In genomic region chr18:61606068-61606660, GRCh38 we compare ENCODE assay signal across 8 cellular contexts.
DNase-seq lines count a peak whose midpoint lies in the region; ATAC-seq, FAIRE-seq and TF ChIP-seq lines count a peak whose summit lies in the region.

No MANE protein-coding gene starts in this region.

- H4K20me1 ChIP-seq in H1 (replicated peaks in 1 of 2; ENCODE audit: control insufficient read depth in 1 of 2, insufficient read depth in 2 of 2, low read length in 2 of 2): no peaks in the 10 kb centered on the region
- H4K20me1 ChIP-seq in Karpas-422 (ENCODE audit: insufficient read depth, low read depth, low read length): no peaks in the 10 kb centered on the region

- H2BK20ac ChIP-seq in H1 (ENCODE audit: low read length): peak overlapping the region; percentile 40; the same call in 1 of the 2 replicates

- no peak overlapping the region for H3K56ac ChIP-seq in H1 (replicated peaks; ENCODE audit: insufficient read length, low read depth, low read length)

- H3K4me2 ChIP-seq in H1 (ENCODE audit: insufficient read depth in 1 of 2, low read depth in 2 of 2, low read length in 2 of 2): peak overlapping the region; percentile 58 to 83
- no peak overlapping the region for H3K4me2 ChIP-seq in Karpas-422 (ENCODE audit: low read depth, low read length, poor library complexity, severe bottlenecking)

- H3K9ac ChIP-seq in H1 (replicated peaks in 1 of 4; ENCODE audit: extremely low read depth in 1 of 4, low read depth in 3 of 4, low read length in 3 of 4): no peak overlapping the region
- no peak overlapping the region for H3K9ac ChIP-seq in Karpas-422 (ENCODE audit: low read length)

- H3K27me3 ChIP-seq in H1 (replicated peaks in 1 of 4; ENCODE audit: control insufficient read depth in 3 of 4, extremely low read depth in 1 of 4, insufficient read depth in 3 of 4, low read length in 3 of 4) (no peaks in the 10 kb centered on the region), upper lobe of left lung (no peaks in the 10 kb centered on the region), Karpas-422 (ENCODE audit: low read length) (no peaks in the 10 kb centered on the region)

- H3K36me3 ChIP-seq in H1 (ENCODE audit: control insufficient read depth in 2 of 4, insufficient read depth in 4 of 4, low read length in 3 of 4) (no peaks in the 10 kb centered on the region; a peak in 1 of 8 replicates), upper lobe of left lung (no peaks in the 10 kb centered on the region), Karpas-422 (ENCODE audit: insufficient read depth, low read length) (no peaks in the 10 kb centered on the region)

- peak overlapping the region; percentile 83 for H2BK5ac ChIP-seq in H1 (ENCODE audit: low read depth, low read length)

- TF ChIP-seq POLR2A in H1 (IDR thresholded peaks at IDR 0.05; ENCODE audit: control extremely low read depth in 1 of 2, low read depth in 2 of 2, low read length in 2 of 2): no peak
- TF ChIP-seq POLR2A in upper lobe of left lung (IDR thresholded peaks at IDR 0.05): no peak

- H3K4me1 ChIP-seq in H1 (replicated peaks in 1 of 4; ENCODE audit: control insufficient read depth in 3 of 4, insufficient read depth in 4 of 4, low read length in 3 of 4) (peaks cover 2 to 9% (median 3%) of the 10 kb centered on the region in 4 experiments; a peak in 3 of 7 replicates), upper lobe of left lung (peaks cover 12 to 32% (median 26%) of the 10 kb centered on the region in 4 donors), Karpas-422 (ENCODE audit: low read length) (no peaks in the 10 kb centered on the region)

- peak overlapping the region; percentile 83 for H4K91ac ChIP-seq in H1 (replicated peaks; ENCODE audit: insufficient read length, low read length)

- WGBS in H1 (ENCODE audit: extremely low coverage in 1 of 2, insufficient coverage in 1 of 2, insufficient read length in 1 of 2, insufficient replicate concordance in 2 of 2, low coverage in 1 of 2, low lambda C conversion rate in 2 of 2, missing lambda C conversion rate in 1 of 2), 2 experiments: 28% methylated on average over 17 of the region's 17 CpGs; no CpG with 5 or more reads in 1 of the 2 experiments
- WGBS in upper lobe of left lung, 2 donors: 46 to 64% methylated on average over 16 to 17 of the region's 17 CpGs

- CTCF ChIA-PET in H1 (lab: Charles Lee; ENCODE audit: partially characterized antibody): interaction anchor here (0.6 to 3.0 kb wide), 7 partner anchors 19 to 802 kb away, joined by 3 to 17 read pairs (median 4); no protein-coding TSS in a partner anchor

- H3K9me3 ChIP-seq in H1 (ENCODE audit: insufficient read depth in 2 of 2, low read depth in 1 of 2, low read length in 1 of 2) (peaks cover 0 to 3% of the 10 kb centered on the region in 2 experiments; a peak in 2 of 4 replicates), upper lobe of left lung (no peaks in the 10 kb centered on the region), Karpas-422 (ENCODE audit: low read length) (no peaks in the 10 kb centered on the region)

- H3K23ac ChIP-seq in H1 (ENCODE audit: insufficient read length): no peak overlapping the region

- no peak for TF ChIP-seq RAD21 in H1 (IDR thresholded peaks at IDR 0.05 in 1 of 2, conservative IDR thresholded peaks at IDR 0.05 in 1 of 2; ENCODE audit: low read depth in 2 of 2, low read length in 2 of 2)

- no peaks in the 10 kb centered on the region for H3K9me2 ChIP-seq in Karpas-422 (replicated peaks; ENCODE audit: insufficient read depth, low read length)

- no peak overlapping the region for H4K8ac ChIP-seq in H1 (ENCODE audit: extremely low read depth, insufficient read depth, low read length)

- H2BK15ac ChIP-seq in H1 (ENCODE audit: low read length): no peak overlapping the region

- peak overlapping the region; percentile 79 for H3K18ac ChIP-seq in H1 (ENCODE audit: extremely low read depth, low read length)

- TF ChIP-seq CTCF in H1 (IDR thresholded peaks at IDR 0.05; ENCODE audit: control extremely low read depth in 1 of 3, insufficient read depth in 1 of 3, low read depth in 1 of 3, low read length in 3 of 3) (no peak), upper lobe of left lung (IDR thresholded peaks at IDR 0.05) (no peak)

- peak overlapping the region; percentile 80; the same call in 1 of the 2 replicates for H2BK12ac ChIP-seq in H1 (ENCODE audit: low read depth, low read length)

- POLR2A ChIA-PET in H1 (lab: Charles Lee; ENCODE audit: partially characterized antibody): interaction anchor here (1.0 kb wide), 1 partner anchor 31 kb away, joined by 6 read pairs; no protein-coding TSS in a partner anchor

- ATAC-seq in upper lobe of left lung (ENCODE audit: low FRiP score in 2 of 2): peak; percentile 46 to 51
- no peak for ATAC-seq in GM21529 (IDR thresholded peaks at IDR 0.05; ENCODE audit: unreplicated experiment)

- H2AFZ ChIP-seq in H1 (ENCODE audit: low read length) (peak overlapping the region; percentile 68), Karpas-422 (ENCODE audit: low read length) (no peak overlapping the region)

- H3K79me2 ChIP-seq in H1 (ENCODE audit: control insufficient read depth in 1 of 2, insufficient read depth in 2 of 2, low read length in 2 of 2) (no peaks in the 10 kb centered on the region), Karpas-422 (ENCODE audit: low read length) (no peaks in the 10 kb centered on the region)

- DNase-seq in NCI-H460 (ENCODE audit: extremely low read depth, low read depth) (peak; percentile 33), H1 (ENCODE audit: low read depth in 1 of 2, low spot score in 2 of 2) (peak in 1 of 2 experiments; percentile 56), left kidney (ENCODE audit: low read depth, low spot score) (peak; percentile 88), upper lobe of left lung (peak in 1 of 2 donors; percentile 23), hippocampal formation (lab: John Stamatoyannopoulos, UW) (no peak), Karpas-422 (no peak), OCI-M1 (lab: John Stamatoyannopoulos, UW) (no peak)

- no peak overlapping the region for H2BK120ac ChIP-seq in H1 (replicated peaks; ENCODE audit: low read depth, low read length)

- H3K4me3 ChIP-seq in H1 (ENCODE audit: extremely low read depth in 1 of 4, insufficient read depth in 2 of 4, low read depth in 3 of 4, low read length in 4 of 4) (peak overlapping the region in 3 of 4 experiments; percentile 15 to 47 (median 26); a peak in 6 of 8 replicates), upper lobe of left lung (peak overlapping the region in 3 of 4 donors; percentile 11 to 23 (median 16)), Karpas-422 (ENCODE audit: low read length) (no peak overlapping the region)

- no peak for FAIRE-seq in H1 (lab: Jason Lieb, UNC)

- H3K23me2 ChIP-seq in H1 (ENCODE audit: low read depth, low read length): peaks cover 3% of the 10 kb centered on the region

- H2AK5ac ChIP-seq in H1 (ENCODE audit: low read depth, low read length): no peak overlapping the region

- no peaks in the 10 kb centered on the region for H3K79me1 ChIP-seq in H1 (ENCODE audit: low read depth, low read length)

- H3K14ac ChIP-seq in H1 (ENCODE audit: insufficient read length): no peak overlapping the region

- H3K27ac ChIP-seq in H1 (ENCODE audit: low read depth, low read length) (no peak overlapping the region), upper lobe of left lung (peak overlapping the region; percentile 55 to 87 (median 72)), Karpas-422 (ENCODE audit: low read length) (no peak overlapping the region)

- H4K5ac ChIP-seq in H1 (ENCODE audit: insufficient read length, low read depth, low read length): no peak overlapping the region

- no peak for TF ChIP-seq EP300 in H1 (IDR thresholded peaks at IDR 0.05; ENCODE audit: borderline replicate concordance in 1 of 2, low read depth in 2 of 2, low read length in 2 of 2)
- TF ChIP-seq EP300 in upper lobe of left lung (IDR thresholded peaks at IDR 0.05): no peak

- no peak overlapping the region for H3K4ac ChIP-seq in H1 (replicated peaks; ENCODE audit: insufficient read length, low read depth, low read length)

TF ChIP-seq in H1, 55 proteins besides CTCF, POLR2A, EP300 and RAD21:
- TF ChIP-seq ASH2L (IDR thresholded peaks at IDR 0.05; ENCODE audit: low read length) (peak; percentile 17), RBBP5 (IDR thresholded peaks at IDR 0.05; ENCODE audit: borderline replicate concordance, low read depth, low read length) (0 out of 2 replicates have a peak, but pooled peaks have one; percentile 36), E2F6 (IDR thresholded peaks at IDR 0.05) (no peak)

Comparison
In these comparisons a context has a peak if more than half of its experiments do, and no peak if none do; other contexts are left out.
1. DNase-seq: peak in NCI-H460 (single experiment) and left kidney (single experiment); none in hippocampal formation (0 of 2), Karpas-422 (single experiment) and OCI-M1 (single experiment).
2. H3K27ac ChIP-seq: peak in upper lobe of left lung (4 of 4); none in H1 (single experiment) and Karpas-422 (single experiment).